ENCODE assay signal across 7 cellular contexts in genomic region chr17:68265852-68266232, GRCh38. TPM values are rescaled to one million over a fixed set of nuclear protein-coding genes. Genes with fewer than 3 reads are reported as not detected.
DNase-seq lines count a peak whose midpoint lies in the region; ATAC-seq, FAIRE-seq and TF ChIP-seq lines count a peak whose summit lies in the region.
"Not testable (repeated sequence)": the region's sequence is repeated elsewhere in the genome, so short reads cannot be mapped to it uniquely, and the experiment has no call there.

No MANE protein-coding gene starts in this region.

- intact Hi-C loops in HepG2 (cut with micrococcal nuclease; ENCODE audit: unreplicated experiment) = loop anchor here (1.0 kb wide), 2 partner anchors 133 to 197 kb away; no protein-coding TSS in a partner anchor
- intact Hi-C loops in natural killer cell (cut with micrococcal nuclease) = not testable (repeated sequence)

- peak; percentile 40 for FAIRE-seq in HepG2 (lab: Jason Lieb, UNC)

- CTCF ChIA-PET in WTC11 (lab: Charles Lee) = interaction anchor here (1.3 to 4.8 kb wide), 2 partner anchors 133 to 190 kb away, joined by 5 to 35 read pairs; no protein-coding TSS in a partner anchor
- CTCF ChIA-PET in HepG2 (lab: Yijun Ruan, JAX; ENCODE audit: low intra/inter-chr PET ratio, low total read pairs) = interaction anchor here (0.7 to 1.7 kb wide), 4 partner anchors 133 to 197 kb away, joined by 3 to 6 read pairs (median 4); no protein-coding TSS in a partner anchor

- in situ Hi-C loops in HepG2 (cut with HindIII; ENCODE audit: extremely low pct_ligation_motif_present, low pct_unique_long_range_greater_than_20kb) = not testable (repeated sequence)

- H3K4me2 ChIP-seq in BLaER1 treated with 17β-estradiol and CSF1 and Interleukin-3, amounts not matched to agents 10 nM and 100 nM = peak overlapping the region in 7 of 11 experiments; percentile 24 to 63 (median 47); a peak in 6 of 22 replicates
- H3K4me2 ChIP-seq in HepG2 (ENCODE audit: low read depth, low read length) = not testable (repeated sequence)

- WGBS in HepG2 (ENCODE audit: low lambda C conversion rate) = 4% methylated on average over 1 of the region's 1 CpG

- not testable (repeated sequence) for H3K36me3 Mint-ChIP-seq in WTC11
- H3K36me3 Mint-ChIP-seq in central memory CD8-positive, alpha-beta T cell (ENCODE audit: insufficient read depth) = peaks cover 27% of the 10 kb centered on the region
- H3K36me3 Mint-ChIP-seq in natural killer cell = peaks cover 12% of the 10 kb centered on the region
- H3K36me3 Mint-ChIP-seq in stimulated activated effector memory CD8-positive, alpha-beta T cell treated with anti-CD3 and anti-CD28 coated beads, Interleukin-12 subunit alpha, Interleukin-12 subunit beta, amount 100 ng/mL, for 72 hours = peaks cover 34% of the 10 kb centered on the region

- TF ChIP-seq POLR2A in HepG2 (IDR thresholded peaks at IDR 0.05; ENCODE audit: insufficient read depth in 1 of 2, low read depth in 2 of 2, low read length in 2 of 2) = not testable (repeated sequence)

- not testable (repeated sequence) for H4K20me1 ChIP-seq in BLaER1 treated with 17β-estradiol and CSF1 and Interleukin-3, amounts not matched to agents 10 nM and 100 nM; HepG2 (ENCODE audit: insufficient read depth, low read length)

- peaks cover 0 to 37% (median 13%) of the 10 kb centered on the region in 11 experiments; a peak in 16 of 22 replicates for H3K36me3 ChIP-seq in BLaER1 treated with 17β-estradiol and CSF1 and Interleukin-3, amounts not matched to agents 10 nM and 100 nM
- not testable (repeated sequence) for H3K36me3 ChIP-seq in HepG2 (replicated peaks in 1 of 2; ENCODE audit: control insufficient read depth in 1 of 2, insufficient read depth in 2 of 2, low read length in 2 of 2)

- TF ChIP-seq CTCF in WTC11 (IDR thresholded peaks at IDR 0.05); fibroblast of villous mesenchyme (IDR thresholded peaks at IDR 0.05; ENCODE audit: insufficient read depth, low read depth, low read length); HepG2 (CRISPR knock-in tag; IDR thresholded peaks at IDR 0.05); natural killer cell (IDR thresholded peaks at IDR 0.05): not testable (repeated sequence)

- not testable (repeated sequence) for H3K27me3 ChIP-seq in BLaER1 treated with 17β-estradiol and CSF1 and Interleukin-3, amounts not matched to agents 10 nM and 100 nM; HepG2 (ENCODE audit: control insufficient read depth in 1 of 2, insufficient read depth in 2 of 2, low read length in 2 of 2)

- not testable (repeated sequence) for TF ChIP-seq RAD21 in HepG2 (CRISPR knock-in tag; IDR thresholded peaks at IDR 0.05)

- H3K4me3 Mint-ChIP-seq in WTC11; central memory CD8-positive, alpha-beta T cell; stimulated activated effector memory CD8-positive, alpha-beta T cell treated with anti-CD3 and anti-CD28 coated beads, Interleukin-12 subunit alpha, Interleukin-12 subunit beta, amount 100 ng/mL, for 72 hours: not testable (repeated sequence)
- peak overlapping the region; percentile 82 for H3K4me3 Mint-ChIP-seq in natural killer cell

- not testable (repeated sequence) for H3K79me2 ChIP-seq in HepG2 (ENCODE audit: insufficient read depth, low read length)

- peak in 1 of 2 experiments; percentile 79; a peak in 2 of 4 replicates for TF ChIP-seq EP300 in HepG2 (IDR thresholded peaks at IDR 0.05; ENCODE audit: low read depth in 2 of 2, low read length in 2 of 2)
- TF ChIP-seq EP300 in HepG2 (CRISPR knock-in tag; IDR thresholded peaks at IDR 0.05; ENCODE audit: borderline replicate concordance) = not testable (repeated sequence)

- not testable (repeated sequence) for H3K27ac ChIP-seq in BLaER1 treated with 17β-estradiol and CSF1 and Interleukin-3, amounts not matched to agents 10 nM and 100 nM
- peak overlapping the region; percentile 59 for H3K27ac ChIP-seq in HepG2 (ENCODE audit: extremely low read length, insufficient read depth, low read length)

- POLR2A ChIA-PET in WTC11 (lab: Charles Lee) = not testable (repeated sequence)
- POLR2A ChIA-PET in HepG2 (lab: Yijun Ruan, JAX) = interaction anchor here (0.7 to 2.5 kb wide), 11 partner anchors 18 to 335 kb away, joined by 3 to 18 read pairs (median 5); partner anchors contain the start of genes AMZ2, ARSG, FAM20A and SLC16A6

- ATAC-seq in WTC11; central memory CD8-positive, alpha-beta T cell (replicated peaks; ENCODE audit: extremely low read depth, poor library complexity, severe bottlenecking): not testable (repeated sequence)
- ATAC-seq in HepG2 (peak; percentile 97), natural killer cell (peak in 1 of 3 donors; percentile 20)
- peak; percentile 66 for ATAC-seq in stimulated activated effector memory CD8-positive, alpha-beta T cell treated with anti-CD3 and anti-CD28 coated beads, Interleukin-12 subunit alpha, Interleukin-12 subunit beta, amount 100 ng/mL, for 72 hours

- not testable (repeated sequence) for H3K9me3 Mint-ChIP-seq in WTC11; central memory CD8-positive, alpha-beta T cell; natural killer cell; stimulated activated effector memory CD8-positive, alpha-beta T cell treated with anti-CD3 and anti-CD28 coated beads, Interleukin-12 subunit alpha, Interleukin-12 subunit beta, amount 100 ng/mL, for 72 hours

- not testable (repeated sequence) for H3K27ac Mint-ChIP-seq in WTC11
- peak overlapping the region; percentile 62 for H3K27ac Mint-ChIP-seq in central memory CD8-positive, alpha-beta T cell (ENCODE audit: low read depth)
- peak overlapping the region; percentile 82 to 95 for H3K27ac Mint-ChIP-seq in natural killer cell
- peak overlapping the region; percentile 40 for H3K27ac Mint-ChIP-seq in stimulated activated effector memory CD8-positive, alpha-beta T cell treated with anti-CD3 and anti-CD28 coated beads, Interleukin-12 subunit alpha, Interleukin-12 subunit beta, amount 100 ng/mL, for 72 hours

- H2AFZ ChIP-seq in HepG2 (ENCODE audit: low read length) = not testable (repeated sequence)

- not testable (repeated sequence) for H3K4me1 Mint-ChIP-seq in WTC11
- peaks cover 16% of the 10 kb centered on the region for H3K4me1 Mint-ChIP-seq in central memory CD8-positive, alpha-beta T cell
- peaks cover 26 to 48% of the 10 kb centered on the region in 2 donors for H3K4me1 Mint-ChIP-seq in natural killer cell
- H3K4me1 Mint-ChIP-seq in stimulated activated effector memory CD8-positive, alpha-beta T cell treated with anti-CD3 and anti-CD28 coated beads, Interleukin-12 subunit alpha, Interleukin-12 subunit beta, amount 100 ng/mL, for 72 hours = peaks cover 35% of the 10 kb centered on the region

- BruUV-seq in HepG2 (replicated peaks; lab: Mats Ljungman, UMichigan) = not testable (repeated sequence)

- not testable (repeated sequence) for H3K4me3 ChIP-seq in BLaER1 treated with 17β-estradiol and CSF1 and Interleukin-3, amounts not matched to agents 10 nM and 100 nM; fibroblast of villous mesenchyme (ENCODE audit: low read depth, low read length); HepG2 (replicated peaks in 1 of 3; ENCODE audit: insufficient read depth in 1 of 3, low read depth in 2 of 3, low read length in 3 of 3)

- not testable (repeated sequence) for H3K9me3 ChIP-seq in BLaER1 treated with 17β-estradiol and CSF1 and Interleukin-3, amounts not matched to agents 10 nM and 100 nM (replicated peaks in 1 of 11); HepG2 (ENCODE audit: low read length)

- peaks cover 9 to 51% (median 44%) of the 10 kb centered on the region in 10 experiments for H3K4me1 ChIP-seq in BLaER1 treated with 17β-estradiol and CSF1 and Interleukin-3, amounts not matched to agents 10 nM and 100 nM
- peaks cover 26% of the 10 kb centered on the region for H3K4me1 ChIP-seq in HepG2 (ENCODE audit: insufficient read depth, low read length)

- H3K27me3 Mint-ChIP-seq in WTC11 (ENCODE audit: low read depth); central memory CD8-positive, alpha-beta T cell; natural killer cell (ENCODE audit: low read depth in 2 of 2): not testable (repeated sequence)

- not testable (repeated sequence) for H3K9ac ChIP-seq in BLaER1 treated with 17β-estradiol and CSF1 and Interleukin-3, amounts not matched to agents 10 nM and 100 nM; HepG2 (ENCODE audit: insufficient read depth, low read depth, low read length)

- not testable (repeated sequence) for DNase-seq in WTC11 (ENCODE audit: low spot score); central memory CD8-positive, alpha-beta T cell (ENCODE audit: low spot score in 2 of 2); natural killer cell; stimulated activated effector memory CD8-positive, alpha-beta T cell treated with anti-CD3 and anti-CD28 coated beads, Interleukin-12 subunit alpha, Interleukin-12 subunit beta, amount 100 ng/mL, for 72 hours (ENCODE audit: low spot score in 2 of 2)
- DNase-seq in fibroblast of villous mesenchyme (ENCODE audit: low read depth) (peak; percentile 44), HepG2 (ENCODE audit: low spot score) (peak; percentile 92)

RNA-seq across cellular contexts. Expression of gene AMZ2, which starts 18.0 kb away (rescaled TPM):
- total RNA-seq in WTC11 (2021) (54.6 to 79.0 TPM (median 73.6 TPM) in 3 replicates), fibroblast of villous mesenchyme (77.6 and 98.0 TPM in 2 replicates), HepG2 (2016; rRNA removed; fragmentation: Illumina TruSeq; extraction: Trizol) (86.9 and 99.9 TPM in 2 replicates), natural killer cell (100 to 1,000 TPM in 2 of 3 donors, 10 to 100 TPM in 1; 87.0 to 131 (median 107) TPM)
- 152 and 160 TPM in 2 replicates for total RNA-seq in HepG2 (2016; cell fraction: cytosol; rRNA removed; fragmentation: Illumina TruSeq; extraction: Trizol; ENCODE audit: low read depth)
- total RNA-seq in HepG2 (2016; cell fraction: insoluble cytoplasmic fraction; rRNA removed; fragmentation: Illumina TruSeq; extraction: Trizol) = 81.8 and 92.5 TPM in 2 replicates
- total RNA-seq in HepG2 (2016; cell fraction: membrane; rRNA removed; fragmentation: Illumina TruSeq; extraction: Trizol) = 189 and 196 TPM in 2 replicates
- total RNA-seq in HepG2 (2016; cell fraction: nucleus; rRNA removed; fragmentation: Illumina TruSeq; extraction: Trizol) = 37.7 and 40.8 TPM in 2 replicates
- 66.7 and 90.2 TPM in 2 replicates for polyA plus RNA-seq in HepG2 (2011; rRNA removed)
- 51.3 and 62.4 TPM in 2 replicates for polyA plus RNA-seq in HepG2 (2011; cell fraction: cytosol; rRNA removed)
- 58.4 and 64.2 TPM in 2 replicates for polyA plus RNA-seq in HepG2 (2011; cell fraction: nucleus; rRNA removed)
- polyA plus RNA-seq in HepG2 (2012) = 53.5 and 72.8 TPM in 2 replicates
- polyA plus RNA-seq in HepG2 (2016; cell fraction: cytosol; fragmentation: Illumina TruSeq; extraction: Trizol; ENCODE audit: low read depth) = 179 and 214 TPM in 2 replicates
- 114 TPM in 2 replicates for polyA plus RNA-seq in HepG2 (2016; cell fraction: insoluble cytoplasmic fraction; fragmentation: Illumina TruSeq; extraction: Trizol; ENCODE audit: low read depth)
- polyA plus RNA-seq in HepG2 (2016; cell fraction: membrane; fragmentation: Illumina TruSeq; extraction: Trizol; ENCODE audit: low read depth) = 217 and 242 TPM in 2 replicates
- polyA plus RNA-seq in HepG2 (2016; cell fraction: nucleus; fragmentation: Illumina TruSeq; extraction: Trizol; ENCODE audit: insufficient read depth, low read depth) = 90.4 and 92.9 TPM in 2 replicates
- polyA minus RNA-seq in HepG2 (2011; rRNA and poly(A)+ RNA removed; ENCODE audit: low replicate concordance) = 28.1 and 28.3 TPM in 2 replicates
- polyA minus RNA-seq in HepG2 (2011; cell fraction: cytosol; rRNA and poly(A)+ RNA removed) = 24.0 and 24.3 TPM in 2 replicates
- 21.6 and 25.6 TPM in 2 replicates for polyA minus RNA-seq in HepG2 (2011; cell fraction: nucleus; rRNA and poly(A)+ RNA removed)

RNA-seq across cellular contexts. Expression of gene SLC16A6, which starts 25.1 kb away (rescaled TPM):
- total RNA-seq in WTC11 (2021) = 0.14 to 0.22 TPM (median 0.16 TPM) in 3 replicates
- 1.6 and 2.2 TPM in 2 replicates for total RNA-seq in fibroblast of villous mesenchyme
- total RNA-seq in HepG2 (2016; rRNA removed; fragmentation: Illumina TruSeq; extraction: Trizol) = 0.67 and 1.1 TPM in 2 replicates
- total RNA-seq in HepG2 (2016; cell fraction: cytosol; rRNA removed; fragmentation: Illumina TruSeq; extraction: Trizol; ENCODE audit: low read depth) = 0.51 TPM in 1 of 2 replicates, not detected in the other
- 1.1 and 1.3 TPM in 2 replicates for total RNA-seq in HepG2 (2016; cell fraction: insoluble cytoplasmic fraction; rRNA removed; fragmentation: Illumina TruSeq; extraction: Trizol)
- 0.53 and 0.69 TPM in 2 replicates for total RNA-seq in HepG2 (2016; cell fraction: membrane; rRNA removed; fragmentation: Illumina TruSeq; extraction: Trizol)
- 1.1 and 1.6 TPM in 2 replicates for total RNA-seq in HepG2 (2016; cell fraction: nucleus; rRNA removed; fragmentation: Illumina TruSeq; extraction: Trizol)
- polyA plus RNA-seq in HepG2 (2011; rRNA removed) = 27.2 and 44.7 TPM in 2 replicates
- polyA plus RNA-seq in HepG2 (2011; cell fraction: cytosol; rRNA removed) = 33.2 and 35.3 TPM in 2 replicates
- polyA plus RNA-seq in HepG2 (2011; cell fraction: nucleus; rRNA removed) = 13.0 and 13.3 TPM in 2 replicates
- 5.7 and 9.7 TPM in 2 replicates for polyA plus RNA-seq in HepG2 (2012)
- polyA plus RNA-seq in HepG2 (2016; cell fraction: cytosol; fragmentation: Illumina TruSeq; extraction: Trizol; ENCODE audit: low read depth) = 0.05 and 0.06 TPM in 2 replicates
- polyA plus RNA-seq in HepG2 (2016; cell fraction: insoluble cytoplasmic fraction; fragmentation: Illumina TruSeq; extraction: Trizol; ENCODE audit: low read depth) = 0.59 and 0.61 TPM in 2 replicates
- polyA plus RNA-seq in HepG2 (2016; cell fraction: membrane; fragmentation: Illumina TruSeq; extraction: Trizol; ENCODE audit: low read depth) = 0.28 and 0.40 TPM in 2 replicates
- polyA plus RNA-seq in HepG2 (2016; cell fraction: nucleus; fragmentation: Illumina TruSeq; extraction: Trizol; ENCODE audit: insufficient read depth, low read depth) = 1.5 TPM in 2 replicates
- polyA minus RNA-seq in HepG2 (2011; rRNA and poly(A)+ RNA removed; ENCODE audit: low replicate concordance) = 137 and 162 TPM in 2 replicates
- polyA minus RNA-seq in HepG2 (2011; cell fraction: cytosol; rRNA and poly(A)+ RNA removed) = 56.6 and 65.6 TPM in 2 replicates
- polyA minus RNA-seq in HepG2 (2011; cell fraction: nucleus; rRNA and poly(A)+ RNA removed) = 28.5 and 31.0 TPM in 2 replicates
- 10 to 100 TPM; 16.5 to 20.9 (median 19.4) TPM for total RNA-seq in natural killer cell

RNA-seq across cellular contexts. Expression of gene ARSG, which starts 25.5 kb away (rescaled TPM):
- total RNA-seq in WTC11 (2021) (6.9 to 7.9 TPM (median 7.5 TPM) in 3 replicates), fibroblast of villous mesenchyme (4.5 and 5.6 TPM in 2 replicates), HepG2 (2016; rRNA removed; fragmentation: Illumina TruSeq; extraction: Trizol) (3.7 and 4.1 TPM in 2 replicates), natural killer cell (10 to 100 TPM; 34.8 to 52.3 (median 39.3) TPM)
- 10.0 and 10.5 TPM in 2 replicates for total RNA-seq in HepG2 (2016; cell fraction: cytosol; rRNA removed; fragmentation: Illumina TruSeq; extraction: Trizol; ENCODE audit: low read depth)
- total RNA-seq in HepG2 (2016; cell fraction: insoluble cytoplasmic fraction; rRNA removed; fragmentation: Illumina TruSeq; extraction: Trizol) = 2.8 and 4.2 TPM in 2 replicates
- 8.1 and 9.2 TPM in 2 replicates for total RNA-seq in HepG2 (2016; cell fraction: membrane; rRNA removed; fragmentation: Illumina TruSeq; extraction: Trizol)
- 4.0 and 4.3 TPM in 2 replicates for total RNA-seq in HepG2 (2016; cell fraction: nucleus; rRNA removed; fragmentation: Illumina TruSeq; extraction: Trizol)
- polyA plus RNA-seq in HepG2 (2011; rRNA removed) = 15.2 and 15.9 TPM in 2 replicates
- 11.5 and 13.0 TPM in 2 replicates for polyA plus RNA-seq in HepG2 (2011; cell fraction: cytosol; rRNA removed)
- 26.9 and 29.6 TPM in 2 replicates for polyA plus RNA-seq in HepG2 (2011; cell fraction: nucleus; rRNA removed)
- polyA plus RNA-seq in HepG2 (2012) = 7.0 and 8.7 TPM in 2 replicates
- 3.0 and 5.3 TPM in 2 replicates for polyA plus RNA-seq in HepG2 (2016; cell fraction: cytosol; fragmentation: Illumina TruSeq; extraction: Trizol; ENCODE audit: low read depth)
- polyA plus RNA-seq in HepG2 (2016; cell fraction: insoluble cytoplasmic fraction; fragmentation: Illumina TruSeq; extraction: Trizol; ENCODE audit: low read depth) = 2.2 and 2.8 TPM in 2 replicates
- polyA plus RNA-seq in HepG2 (2016; cell fraction: membrane; fragmentation: Illumina TruSeq; extraction: Trizol; ENCODE audit: low read depth) = 3.9 and 4.3 TPM in 2 replicates
- 4.4 and 5.4 TPM in 2 replicates for polyA plus RNA-seq in HepG2 (2016; cell fraction: nucleus; fragmentation: Illumina TruSeq; extraction: Trizol; ENCODE audit: insufficient read depth, low read depth)
- 45.9 and 48.0 TPM in 2 replicates for polyA minus RNA-seq in HepG2 (2011; rRNA and poly(A)+ RNA removed; ENCODE audit: low replicate concordance)
- 8.9 and 10.0 TPM in 2 replicates for polyA minus RNA-seq in HepG2 (2011; cell fraction: cytosol; rRNA and poly(A)+ RNA removed)
- 38.7 and 40.7 TPM in 2 replicates for polyA minus RNA-seq in HepG2 (2011; cell fraction: nucleus; rRNA and poly(A)+ RNA removed)
